In the genomic region with DNA sequence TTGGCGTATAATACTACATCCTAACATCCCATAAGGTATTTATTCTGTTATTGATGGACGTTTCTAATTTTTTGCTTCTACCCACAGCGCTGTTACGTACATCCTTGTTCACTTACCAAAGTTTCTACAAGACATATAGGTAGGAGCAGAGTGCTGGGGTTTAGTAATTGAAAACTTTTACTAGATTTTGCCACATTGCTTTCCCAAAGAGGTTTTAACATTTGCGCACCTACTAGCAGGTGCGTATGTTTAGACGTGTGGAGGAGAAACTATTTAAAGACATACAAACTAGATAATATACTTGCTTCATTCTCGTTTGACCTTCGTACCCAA, we compare ENCODE assay signal across 7 cellular contexts. TPM values are rescaled to one million over a fixed set of nuclear protein-coding genes. Genes with fewer than 3 reads are reported as not detected.
DNase-seq lines count a peak whose midpoint lies in the region; ATAC-seq and TF ChIP-seq lines count a peak whose summit lies in the region.

No MANE protein-coding gene starts in this region.

- peak; percentile 6 for ATAC-seq in GM19397 (IDR thresholded peaks at IDR 0.05; ENCODE audit: unreplicated experiment)
- ATAC-seq in omental fat pad (ENCODE audit: low FRiP score), result peak; percentile 6

- H3K36me3 ChIP-seq in duodenal mucosa (ENCODE audit: control insufficient read depth in 1 of 2, insufficient read depth in 2 of 2, low read length in 2 of 2), result peaks cover 0 to 20% of the 10 kb centered on the region in 2 donors

- H3K9ac ChIP-seq in duodenal mucosa (ENCODE audit: low read depth in 1 of 2, low read length in 2 of 2), result peak overlapping the region; percentile 99

- H3K4me3 Mint-ChIP-seq in IgD-negative memory B cell, result peak overlapping the region; percentile 96 to 99 (median 98)

- peak overlapping the region; percentile 100 for H3K27ac Mint-ChIP-seq in IgD-negative memory B cell

- H3K4me1 Mint-ChIP-seq in IgD-negative memory B cell, result peaks cover 23 to 46% (median 36%) of the 10 kb centered on the region in 3 donors

- H3K4me1 ChIP-seq in duodenal mucosa (ENCODE audit: control insufficient read depth in 1 of 2, insufficient read depth in 2 of 2, low read length in 2 of 2), result peaks cover 22 to 33% of the 10 kb centered on the region in 2 donors

- TF ChIP-seq CTCF in omental fat pad (IDR thresholded peaks at IDR 0.05), result no peak

- no peaks in the 10 kb centered on the region for H3K27me3 Mint-ChIP-seq in IgD-negative memory B cell

- H3K36me3 Mint-ChIP-seq in IgD-negative memory B cell, result peaks cover 4% of the 10 kb centered on the region

- intact Hi-C loops in posterior vena cava (cut with DNase I), result no loop called here

- no peaks in the 10 kb centered on the region for H3K9me3 Mint-ChIP-seq in IgD-negative memory B cell

- H3K27ac ChIP-seq in duodenal mucosa (ENCODE audit: low read depth, low read length), result peak overlapping the region; percentile 95

- no peaks in the 10 kb centered on the region for H3K27me3 ChIP-seq in duodenal mucosa (ENCODE audit: control insufficient read depth in 1 of 2, insufficient read depth in 2 of 2, low read length in 2 of 2)

- DNase-seq in omental fat pad (ENCODE audit: low spot score) (no peak), posterior vena cava (ENCODE audit: low spot score) (no peak), GM19240 (ENCODE audit: insufficient read length, low spot score) (no peak), GOT3 (lab: John Stamatoyannopoulos, UW) (no peak)

- H3K4me3 ChIP-seq in duodenal mucosa (ENCODE audit: low read depth in 1 of 2, low read length in 2 of 2), result peak overlapping the region; percentile 96 to 98

- H3K9me3 ChIP-seq in duodenal mucosa (ENCODE audit: control insufficient read depth in 1 of 2, low read length in 2 of 2), result no peaks in the 10 kb centered on the region

RNA-seq across cellular contexts. Expression of a gene that starts 0.6 kb away (rescaled TPM):
- 7,235 TPM for polyA plus RNA-seq in IgD-negative memory B cell
- total RNA-seq in omental fat pad (1,000 to 10,000 TPM in 2 of 4 donors, 100 to 1,000 TPM in 2; 701 to 1,078 (median 933) TPM), posterior vena cava (100 to 1,000 TPM; 904 to 954 TPM)

RNA-seq across cellular contexts. Expression of a gene that starts 19.8 kb away (rescaled TPM):
- 3.6 TPM for polyA plus RNA-seq in IgD-negative memory B cell
- total RNA-seq in omental fat pad (10 to 100 TPM; 32.6 to 50.9 (median 38.4) TPM), posterior vena cava (10 to 100 TPM; 39.7 to 46.4 TPM)
